ENCODE assay signal across 10 cellular contexts in genomic region chr16:50884066-50884860, GRCh38.
DNase-seq lines count a peak whose midpoint lies in the region; ATAC-seq, FAIRE-seq and TF ChIP-seq lines count a peak whose summit lies in the region.
"Had no signal": no experiment of that assay in that cellular context is flagged by ENCODE, and none has a peak within 500 bp of the region (broad histone marks: within the 10 kb centered on the region; RNA-seq: fewer than 3 reads in every experiment).

No MANE protein-coding gene starts in this region.

- no peak overlapping the region for H3K4me3 Mint-ChIP-seq in activated naive CD8-positive, alpha-beta T cell treated with anti-CD3 and anti-CD28 coated beads for 36 hours
- no peak overlapping the region for H3K4me3 Mint-ChIP-seq in neural progenitor cell

- ATAC-seq in DND-41 (ENCODE audit: insufficient read depth, low read depth) = no peak
- no peak for ATAC-seq in HG03097 (IDR thresholded peaks at IDR 0.05; ENCODE audit: low FRiP score, unreplicated experiment)

- no peak overlapping the region for H3K4me3 ChIP-seq in DND-41 (ENCODE audit: low read depth in 1 of 2, low read length in 2 of 2)
- H3K4me3 ChIP-seq in neural progenitor cell = no peak overlapping the region

- no peaks in the 10 kb centered on the region for H3K27me3 ChIP-seq in DND-41 (ENCODE audit: insufficient read depth, low read length, poor library complexity)
- H3K27me3 ChIP-seq in neural progenitor cell = no peaks in the 10 kb centered on the region

- DNase-seq in DND-41 (no peak), HT-29 (ENCODE audit: low spot score) (peak; percentile 49), neural progenitor cell (ENCODE audit: low spot score) (peak; percentile 61), inferior parietal cortex (ENCODE audit: extremely low spot score) (no peak), HTR-8/SVneo (ENCODE audit: insufficient read length, low spot score) (no peak), SW 1271 (lab: John Stamatoyannopoulos, UW) (no peak)
- peak; percentile 9 for DNase-seq in activated naive CD8-positive, alpha-beta T cell treated with anti-CD3 and anti-CD28 coated beads for 36 hours
- DNase-seq: SHP77 treated with DMSO at 0.1 percent for 48 hours had no signal

- no peaks in the 10 kb centered on the region for H4K20me1 ChIP-seq in DND-41 (ENCODE audit: insufficient read depth, low read length)
- no peaks in the 10 kb centered on the region for H4K20me1 ChIP-seq in neural progenitor cell (ENCODE audit: low read depth)

- H3K36me3 Mint-ChIP-seq in activated naive CD8-positive, alpha-beta T cell treated with anti-CD3 and anti-CD28 coated beads for 36 hours = no peaks in the 10 kb centered on the region
- no peaks in the 10 kb centered on the region for H3K36me3 Mint-ChIP-seq in neural progenitor cell

- TF ChIP-seq CTCF in DND-41 (IDR thresholded peaks at IDR 0.05; ENCODE audit: borderline replicate concordance, extremely low read depth, low read length, poor library complexity, severe bottlenecking) (peak; percentile 33), neural progenitor cell (IDR thresholded peaks at IDR 0.05) (peak; percentile 61)

- H3K9me3 ChIP-seq in DND-41 (ENCODE audit: insufficient read depth, low read length, severe bottlenecking) (no peaks in the 10 kb centered on the region), neural progenitor cell (ENCODE audit: low read depth) (no peaks in the 10 kb centered on the region)

- peaks cover 8% of the 10 kb centered on the region for H3K27me3 Mint-ChIP-seq in activated naive CD8-positive, alpha-beta T cell treated with anti-CD3 and anti-CD28 coated beads for 36 hours
- H3K27me3 Mint-ChIP-seq in neural progenitor cell (ENCODE audit: insufficient read depth, low read depth) = peaks cover 36% of the 10 kb centered on the region

- H3K36me3 ChIP-seq in DND-41 (ENCODE audit: insufficient read depth, low read length) = no peaks in the 10 kb centered on the region
- no peaks in the 10 kb centered on the region for H3K36me3 ChIP-seq in neural progenitor cell

- peaks cover 29% of the 10 kb centered on the region for H3F3A ChIP-seq in neural progenitor cell (ENCODE audit: low read depth)

- no peaks in the 10 kb centered on the region for H3K9me3 Mint-ChIP-seq in activated naive CD8-positive, alpha-beta T cell treated with anti-CD3 and anti-CD28 coated beads for 36 hours
- H3K9me3 Mint-ChIP-seq in neural progenitor cell = peaks cover 6% of the 10 kb centered on the region

- H3K9ac ChIP-seq in DND-41 (ENCODE audit: low read depth, low read length) (no peak overlapping the region), neural progenitor cell (no peak overlapping the region)

- H2AFZ ChIP-seq in DND-41 (ENCODE audit: low read depth, low read length) (no peak overlapping the region), neural progenitor cell (replicated peaks) (no peak overlapping the region)

- no peaks in the 10 kb centered on the region for H3K4me1 ChIP-seq in DND-41 (ENCODE audit: insufficient read depth, low read length)
- peaks cover 30% of the 10 kb centered on the region for H3K4me1 ChIP-seq in neural progenitor cell

- H3K27ac Mint-ChIP-seq in activated naive CD8-positive, alpha-beta T cell treated with anti-CD3 and anti-CD28 coated beads for 36 hours = no peak overlapping the region
- no peak overlapping the region for H3K27ac Mint-ChIP-seq in neural progenitor cell

- H3K27ac ChIP-seq in DND-41 (ENCODE audit: low read length) = no peak overlapping the region
- H3K27ac ChIP-seq in neural progenitor cell = no peak overlapping the region

- H3K79me2 ChIP-seq in DND-41 (ENCODE audit: insufficient read depth, low read length) (no peaks in the 10 kb centered on the region), neural progenitor cell (ENCODE audit: low read depth) (no peaks in the 10 kb centered on the region)

- H3K4me1 Mint-ChIP-seq in activated naive CD8-positive, alpha-beta T cell treated with anti-CD3 and anti-CD28 coated beads for 36 hours = no peaks in the 10 kb centered on the region
- peaks cover 26% of the 10 kb centered on the region for H3K4me1 Mint-ChIP-seq in neural progenitor cell

- no peak overlapping the region for H3K4me2 ChIP-seq in DND-41 (ENCODE audit: insufficient read depth, low read length)
- no peak overlapping the region for H3K4me2 ChIP-seq in neural progenitor cell

- FAIRE-seq in HTR-8/SVneo (lab: Jason Lieb, UNC) = no peak
- FAIRE-seq: islet of Langerhans had no signal

Comparison
In these comparisons a context has a peak if more than half of its experiments do, and no peak if none do; other contexts are left out.
1. DNase-seq: peak in HT-29 (single experiment), activated naive CD8-positive, alpha-beta T cell treated with anti-CD3 and anti-CD28 coated beads for 36 hours (single experiment) and neural progenitor cell (single experiment); none in DND-41 (single experiment), inferior parietal cortex (single experiment), HTR-8/SVneo (single experiment) and SW 1271 (0 of 2).